ENCODE assay signal across 2 cellular contexts in genomic region chr2:96052632-96053031, GRCh38. TPM values are rescaled to one million over a fixed set of nuclear protein-coding genes. Genes with fewer than 3 reads are reported as not detected.
"Had no signal": no experiment of that assay in that cellular context is flagged by ENCODE, and none has a peak within 500 bp of the region (broad histone marks: within the 10 kb centered on the region; RNA-seq: fewer than 3 reads in every experiment).

No MANE protein-coding gene starts in this region.

RNA-seq across cellular contexts. Expression of gene GPAT2, which starts 17.9 kb away (rescaled TPM):
- total RNA-seq: hepatocyte had no signal
- polyA plus RNA-seq: mammary epithelial cell had no signal
